Comparison of ENCODE assay signal across 1 cellular context in the genomic region with DNA sequence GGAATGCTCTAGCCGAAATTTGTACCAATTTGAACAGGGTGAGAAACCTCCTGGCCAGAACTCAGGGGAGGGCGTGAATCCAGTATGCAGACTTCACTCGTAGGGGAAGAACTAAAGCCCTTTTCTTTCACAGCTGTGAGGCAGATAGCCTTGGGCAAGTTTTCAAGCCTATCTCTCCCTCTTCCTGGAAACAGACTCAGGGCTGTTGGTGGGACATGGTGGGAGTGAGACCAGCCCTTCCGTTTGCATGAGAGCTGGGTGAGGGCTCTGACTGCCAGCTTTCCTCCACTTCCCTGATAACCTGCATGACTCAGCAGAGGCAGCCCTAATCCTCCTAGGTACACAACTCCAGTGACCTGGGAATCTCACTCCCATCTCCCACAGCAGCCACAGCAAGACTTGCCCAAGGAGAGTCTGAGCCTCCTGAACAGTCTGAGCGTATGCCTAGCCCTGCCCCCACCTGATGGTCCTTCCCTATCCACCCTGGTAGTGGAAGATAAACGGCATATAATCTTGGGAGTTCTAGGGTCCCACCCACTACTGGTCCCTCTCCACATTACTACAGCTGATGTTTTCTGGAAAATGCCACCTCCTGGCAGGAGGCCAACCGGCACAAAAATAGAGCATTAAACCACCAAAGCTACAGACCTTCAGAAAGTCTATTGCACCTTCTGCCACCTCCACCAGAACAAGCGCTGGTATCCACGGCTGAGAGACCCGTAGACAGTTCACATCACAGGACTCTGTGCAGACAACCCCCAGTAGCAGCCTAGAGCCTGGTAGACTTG.
TF ChIP-seq lines count a peak whose summit lies in the region.

No MANE protein-coding gene starts in this region.

TF ChIP-seq in K562, 482 proteins besides CTCF, POLR2A, EP300 and RAD21 (continued from another document and continues in another):
- TF ChIP-seq, protein P1, sequence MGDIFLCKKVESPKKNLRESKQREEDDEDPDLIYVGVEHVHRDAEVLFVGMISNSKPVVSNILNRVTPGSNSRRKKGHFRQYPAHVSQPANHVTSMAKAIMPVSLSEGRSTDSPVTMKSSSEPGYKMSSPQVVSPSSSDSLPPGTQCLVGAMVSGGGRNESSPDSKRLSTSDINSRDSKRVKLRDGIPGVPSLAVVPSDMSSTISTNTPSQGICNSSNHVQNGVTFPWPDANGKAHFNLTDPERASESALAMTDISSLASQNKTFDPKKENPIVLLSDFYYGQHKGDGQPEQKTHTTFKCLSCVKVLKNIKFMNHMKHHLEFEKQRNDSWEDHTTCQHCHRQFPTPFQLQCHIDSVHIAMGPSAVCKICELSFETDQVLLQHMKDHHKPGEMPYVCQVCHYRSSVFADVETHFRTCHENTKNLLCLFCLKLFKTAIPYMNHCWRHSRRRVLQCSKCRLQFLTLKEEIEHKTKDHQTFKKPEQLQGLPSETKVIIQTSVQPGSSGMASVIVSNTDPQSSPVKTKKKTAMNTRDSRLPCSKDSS (IDR thresholded peaks at IDR 0.05; ENCODE audit: low read depth, partially characterized antibody): no peak
- peak in 1 of 2 experiments; percentile 41; a peak in 2 of 4 replicates for TF ChIP-seq FOXK2 (conservative IDR thresholded peaks at IDR 0.05 in 1 of 2, IDR thresholded peaks at IDR 0.05 in 1 of 2; ENCODE audit: low read depth in 2 of 2)
- TF ChIP-seq, protein P2, sequence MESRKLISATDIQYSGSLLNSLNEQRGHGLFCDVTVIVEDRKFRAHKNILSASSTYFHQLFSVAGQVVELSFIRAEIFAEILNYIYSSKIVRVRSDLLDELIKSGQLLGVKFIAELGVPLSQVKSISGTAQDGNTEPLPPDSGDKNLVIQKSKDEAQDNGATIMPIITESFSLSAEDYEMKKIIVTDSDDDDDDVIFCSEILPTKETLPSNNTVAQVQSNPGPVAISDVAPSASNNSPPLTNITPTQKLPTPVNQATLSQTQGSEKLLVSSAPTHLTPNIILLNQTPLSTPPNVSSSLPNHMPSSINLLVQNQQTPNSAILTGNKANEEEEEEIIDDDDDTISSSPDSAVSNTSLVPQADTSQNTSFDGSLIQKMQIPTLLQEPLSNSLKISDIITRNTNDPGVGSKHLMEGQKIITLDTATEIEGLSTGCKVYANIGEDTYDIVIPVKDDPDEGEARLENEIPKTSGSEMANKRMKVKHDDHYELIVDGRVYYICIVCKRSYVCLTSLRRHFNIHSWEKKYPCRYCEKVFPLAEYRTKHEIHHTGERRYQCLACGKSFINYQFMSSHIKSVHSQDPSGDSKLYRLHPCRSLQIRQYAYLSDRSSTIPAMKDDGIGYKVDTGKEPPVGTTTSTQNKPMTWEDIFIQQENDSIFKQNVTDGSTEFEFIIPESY (CRISPR knock-in tag; IDR thresholded peaks at IDR 0.05): no peak
- no peak for TF ChIP-seq RFX1 (IDR thresholded peaks at IDR 0.05)
- no peak for TF ChIP-seq ZNF696 (CRISPR knock-in tag; conservative IDR thresholded peaks at IDR 0.05)
- TF ChIP-seq TBP (optimal IDR thresholded peaks at IDR 0.05; ENCODE audit: low read depth, low read length): no peak
- TF ChIP-seq CEBPG (CRISPR knock-in tag; IDR thresholded peaks at IDR 0.05): no peak
- TF ChIP-seq CEBPG (tag; conservative IDR thresholded peaks at IDR 0.05 in 1 of 2, IDR thresholded peaks at IDR 0.05 in 1 of 2): no peak
- TF ChIP-seq, protein P3, sequence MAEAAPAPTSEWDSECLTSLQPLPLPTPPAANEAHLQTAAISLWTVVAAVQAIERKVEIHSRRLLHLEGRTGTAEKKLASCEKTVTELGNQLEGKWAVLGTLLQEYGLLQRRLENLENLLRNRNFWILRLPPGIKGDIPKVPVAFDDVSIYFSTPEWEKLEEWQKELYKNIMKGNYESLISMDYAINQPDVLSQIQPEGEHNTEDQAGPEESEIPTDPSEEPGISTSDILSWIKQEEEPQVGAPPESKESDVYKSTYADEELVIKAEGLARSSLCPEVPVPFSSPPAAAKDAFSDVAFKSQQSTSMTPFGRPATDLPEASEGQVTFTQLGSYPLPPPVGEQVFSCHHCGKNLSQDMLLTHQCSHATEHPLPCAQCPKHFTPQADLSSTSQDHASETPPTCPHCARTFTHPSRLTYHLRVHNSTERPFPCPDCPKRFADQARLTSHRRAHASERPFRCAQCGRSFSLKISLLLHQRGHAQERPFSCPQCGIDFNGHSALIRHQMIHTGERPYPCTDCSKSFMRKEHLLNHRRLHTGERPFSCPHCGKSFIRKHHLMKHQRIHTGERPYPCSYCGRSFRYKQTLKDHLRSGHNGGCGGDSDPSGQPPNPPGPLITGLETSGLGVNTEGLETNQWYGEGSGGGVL (CRISPR knock-in tag; IDR thresholded peaks at IDR 0.05): no peak
- no peak for TF ChIP-seq ZNF707 (CRISPR knock-in tag; conservative IDR thresholded peaks at IDR 0.05)
- TF ChIP-seq, protein P4, sequence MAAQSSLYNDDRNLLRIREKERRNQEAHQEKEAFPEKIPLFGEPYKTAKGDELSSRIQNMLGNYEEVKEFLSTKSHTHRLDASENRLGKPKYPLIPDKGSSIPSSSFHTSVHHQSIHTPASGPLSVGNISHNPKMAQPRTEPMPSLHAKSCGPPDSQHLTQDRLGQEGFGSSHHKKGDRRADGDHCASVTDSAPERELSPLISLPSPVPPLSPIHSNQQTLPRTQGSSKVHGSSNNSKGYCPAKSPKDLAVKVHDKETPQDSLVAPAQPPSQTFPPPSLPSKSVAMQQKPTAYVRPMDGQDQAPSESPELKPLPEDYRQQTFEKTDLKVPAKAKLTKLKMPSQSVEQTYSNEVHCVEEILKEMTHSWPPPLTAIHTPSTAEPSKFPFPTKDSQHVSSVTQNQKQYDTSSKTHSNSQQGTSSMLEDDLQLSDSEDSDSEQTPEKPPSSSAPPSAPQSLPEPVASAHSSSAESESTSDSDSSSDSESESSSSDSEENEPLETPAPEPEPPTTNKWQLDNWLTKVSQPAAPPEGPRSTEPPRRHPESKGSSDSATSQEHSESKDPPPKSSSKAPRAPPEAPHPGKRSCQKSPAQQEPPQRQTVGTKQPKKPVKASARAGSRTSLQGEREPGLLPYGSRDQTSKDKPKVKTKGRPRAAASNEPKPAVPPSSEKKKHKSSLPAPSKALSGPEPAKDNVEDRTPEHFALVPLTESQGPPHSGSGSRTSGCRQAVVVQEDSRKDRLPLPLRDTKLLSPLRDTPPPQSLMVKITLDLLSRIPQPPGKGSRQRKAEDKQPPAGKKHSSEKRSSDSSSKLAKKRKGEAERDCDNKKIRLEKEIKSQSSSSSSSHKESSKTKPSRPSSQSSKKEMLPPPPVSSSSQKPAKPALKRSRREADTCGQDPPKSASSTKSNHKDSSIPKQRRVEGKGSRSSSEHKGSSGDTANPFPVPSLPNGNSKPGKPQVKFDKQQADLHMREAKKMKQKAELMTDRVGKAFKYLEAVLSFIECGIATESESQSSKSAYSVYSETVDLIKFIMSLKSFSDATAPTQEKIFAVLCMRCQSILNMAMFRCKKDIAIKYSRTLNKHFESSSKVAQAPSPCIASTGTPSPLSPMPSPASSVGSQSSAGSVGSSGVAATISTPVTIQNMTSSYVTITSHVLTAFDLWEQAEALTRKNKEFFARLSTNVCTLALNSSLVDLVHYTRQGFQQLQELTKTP (IDR thresholded peaks at IDR 0.05; ENCODE audit: low read depth in 1 of 2, partially characterized antibody in 2 of 2): peak in 1 of 2 experiments; percentile 68
- no peak for TF ChIP-seq ZNF561 (CRISPR knock-in tag; conservative IDR thresholded peaks at IDR 0.05)
- no peak for TF ChIP-seq RHOXF2B (CRISPR knock-in tag; conservative IDR thresholded peaks at IDR 0.05)
- TF ChIP-seq PTRF (tag; IDR thresholded peaks at IDR 0.05): no peak
- no peak for TF ChIP-seq RFX7 (CRISPR knock-in tag; IDR thresholded peaks at IDR 0.05)
- TF ChIP-seq ETV6 (IDR thresholded peaks at IDR 0.05; ENCODE audit: borderline replicate concordance in 1 of 2, low read depth in 2 of 2, low read length in 1 of 2): 0 out of 4 replicates have a peak, but pooled peaks have one; percentile 37 to 50
- no peak for TF ChIP-seq ETV6 (CRISPR knock-in tag; IDR thresholded peaks at IDR 0.05; ENCODE audit: borderline replicate concordance)
- no peak for TF ChIP-seq CBX8 (IDR thresholded peaks at IDR 0.05; ENCODE audit: borderline replicate concordance, extremely low read depth, low read depth, low read length, poor library complexity, severe bottlenecking)
- TF ChIP-seq GABPA (tag; conservative IDR thresholded peaks at IDR 0.05; ENCODE audit: low read depth): no peak
- no peak for TF ChIP-seq CBX5 (IDR thresholded peaks at IDR 0.05; ENCODE audit: borderline replicate concordance, low read depth)
- TF ChIP-seq, protein P5, sequence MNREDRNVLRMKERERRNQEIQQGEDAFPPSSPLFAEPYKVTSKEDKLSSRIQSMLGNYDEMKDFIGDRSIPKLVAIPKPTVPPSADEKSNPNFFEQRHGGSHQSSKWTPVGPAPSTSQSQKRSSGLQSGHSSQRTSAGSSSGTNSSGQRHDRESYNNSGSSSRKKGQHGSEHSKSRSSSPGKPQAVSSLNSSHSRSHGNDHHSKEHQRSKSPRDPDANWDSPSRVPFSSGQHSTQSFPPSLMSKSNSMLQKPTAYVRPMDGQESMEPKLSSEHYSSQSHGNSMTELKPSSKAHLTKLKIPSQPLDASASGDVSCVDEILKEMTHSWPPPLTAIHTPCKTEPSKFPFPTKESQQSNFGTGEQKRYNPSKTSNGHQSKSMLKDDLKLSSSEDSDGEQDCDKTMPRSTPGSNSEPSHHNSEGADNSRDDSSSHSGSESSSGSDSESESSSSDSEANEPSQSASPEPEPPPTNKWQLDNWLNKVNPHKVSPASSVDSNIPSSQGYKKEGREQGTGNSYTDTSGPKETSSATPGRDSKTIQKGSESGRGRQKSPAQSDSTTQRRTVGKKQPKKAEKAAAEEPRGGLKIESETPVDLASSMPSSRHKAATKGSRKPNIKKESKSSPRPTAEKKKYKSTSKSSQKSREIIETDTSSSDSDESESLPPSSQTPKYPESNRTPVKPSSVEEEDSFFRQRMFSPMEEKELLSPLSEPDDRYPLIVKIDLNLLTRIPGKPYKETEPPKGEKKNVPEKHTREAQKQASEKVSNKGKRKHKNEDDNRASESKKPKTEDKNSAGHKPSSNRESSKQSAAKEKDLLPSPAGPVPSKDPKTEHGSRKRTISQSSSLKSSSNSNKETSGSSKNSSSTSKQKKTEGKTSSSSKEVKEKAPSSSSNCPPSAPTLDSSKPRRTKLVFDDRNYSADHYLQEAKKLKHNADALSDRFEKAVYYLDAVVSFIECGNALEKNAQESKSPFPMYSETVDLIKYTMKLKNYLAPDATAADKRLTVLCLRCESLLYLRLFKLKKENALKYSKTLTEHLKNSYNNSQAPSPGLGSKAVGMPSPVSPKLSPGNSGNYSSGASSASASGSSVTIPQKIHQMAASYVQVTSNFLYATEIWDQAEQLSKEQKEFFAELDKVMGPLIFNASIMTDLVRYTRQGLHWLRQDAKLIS (CRISPR knock-in tag; IDR thresholded peaks at IDR 0.05): no peak
- no peak for TF ChIP-seq GATAD2A (IDR thresholded peaks at IDR 0.05)
- TF ChIP-seq, protein P6, sequence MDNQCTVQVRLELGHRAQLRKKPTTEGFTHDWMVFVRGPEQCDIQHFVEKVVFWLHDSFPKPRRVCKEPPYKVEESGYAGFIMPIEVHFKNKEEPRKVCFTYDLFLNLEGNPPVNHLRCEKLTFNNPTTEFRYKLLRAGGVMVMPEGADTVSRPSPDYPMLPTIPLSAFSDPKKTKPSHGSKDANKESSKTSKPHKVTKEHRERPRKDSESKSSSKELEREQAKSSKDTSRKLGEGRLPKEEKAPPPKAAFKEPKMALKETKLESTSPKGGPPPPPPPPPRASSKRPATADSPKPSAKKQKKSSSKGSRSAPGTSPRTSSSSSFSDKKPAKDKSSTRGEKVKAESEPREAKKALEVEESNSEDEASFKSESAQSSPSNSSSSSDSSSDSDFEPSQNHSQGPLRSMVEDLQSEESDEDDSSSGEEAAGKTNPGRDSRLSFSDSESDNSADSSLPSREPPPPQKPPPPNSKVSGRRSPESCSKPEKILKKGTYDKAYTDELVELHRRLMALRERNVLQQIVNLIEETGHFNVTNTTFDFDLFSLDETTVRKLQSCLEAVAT (IDR thresholded peaks at IDR 0.05): peak in 1 of 2 experiments; percentile 58; a peak in 2 of 4 replicates
- peak in 1 of 2 experiments; percentile 78; a peak in 2 of 4 replicates for TF ChIP-seq HDAC1 (IDR thresholded peaks at IDR 0.05)
- no peak for TF ChIP-seq ZNF695 (CRISPR knock-in tag; IDR thresholded peaks at IDR 0.05)
- no peak for TF ChIP-seq HNRNPL (IDR thresholded peaks at IDR 0.05; ENCODE audit: low read depth, low read length)
- TF ChIP-seq SIX5 (IDR thresholded peaks at IDR 0.05; ENCODE audit: borderline replicate concordance in 1 of 2, insufficient read depth in 1 of 2, low read depth in 1 of 2, low read length in 2 of 2): no peak
- TF ChIP-seq SP2 (IDR thresholded peaks at IDR 0.05; ENCODE audit: extremely low read depth, low read depth, low read length, poor library complexity, severe bottlenecking): no peak
- TF ChIP-seq NCOA1 (IDR thresholded peaks at IDR 0.05; ENCODE audit: low read depth): peak; percentile 78; the same call in 1 of the 2 replicates
- no peak for TF ChIP-seq ZNF436 (CRISPR knock-in tag; IDR thresholded peaks at IDR 0.05)
- no peak for TF ChIP-seq ESRRB (CRISPR knock-in tag; IDR thresholded peaks at IDR 0.05; ENCODE audit: borderline replicate concordance)
